In genomic region chr10:110857265-110858158, GRCh38 we compare ENCODE assay signal across 9 cellular contexts. TPM values are rescaled to one million over a fixed set of nuclear protein-coding genes. Genes with fewer than 3 reads are reported as not detected.
DNase-seq lines count a peak whose midpoint lies in the region; ATAC-seq and TF ChIP-seq lines count a peak whose summit lies in the region.
"Had no signal": no experiment of that assay in that cellular context is flagged by ENCODE, and none has a peak within 500 bp of the region (broad histone marks: within the 10 kb centered on the region; RNA-seq: fewer than 3 reads in every experiment).

No MANE protein-coding gene starts in this region.

- H3K4me3 ChIP-seq in CD8-positive, alpha-beta memory T cell (ENCODE audit: low read length), result peak overlapping the region; percentile 23
- H3K4me3 ChIP-seq in breast epithelium, result no peak overlapping the region
- no peak overlapping the region for H3K4me3 ChIP-seq in muscle layer of duodenum (ENCODE audit: low read depth in 1 of 2, low read length in 2 of 2)

- H3K36me3 Mint-ChIP-seq in CD8-positive, alpha-beta memory T cell, result peaks cover 0 to 1% (median 0%) of the 10 kb centered on the region in 3 donors

- peak overlapping the region; percentile 82 to 98 (median 90) for H3K27ac Mint-ChIP-seq in CD8-positive, alpha-beta memory T cell

- no peaks in the 10 kb centered on the region for H3K27me3 ChIP-seq in CD8-positive, alpha-beta memory T cell (ENCODE audit: insufficient read depth, low read length, poor library complexity, severe bottlenecking)
- H3K27me3 ChIP-seq in breast epithelium (no peaks in the 10 kb centered on the region), muscle layer of duodenum (ENCODE audit: low read depth, low read length) (no peaks in the 10 kb centered on the region)

- ATAC-seq in GM21619 (IDR thresholded peaks at IDR 0.05; ENCODE audit: unreplicated experiment), result peak; percentile 23
- ATAC-seq in HG02885 (IDR thresholded peaks at IDR 0.05; ENCODE audit: poor library complexity, unreplicated experiment), result no peak
- no peak for ATAC-seq in GM21723 (IDR thresholded peaks at IDR 0.05; ENCODE audit: unreplicated experiment)
- ATAC-seq: HCT116 had no signal

- no peak for TF ChIP-seq CTCF in breast epithelium (IDR thresholded peaks at IDR 0.05)

- H3K9me3 Mint-ChIP-seq in CD8-positive, alpha-beta memory T cell, result no peaks in the 10 kb centered on the region

- H3K27ac ChIP-seq in CD8-positive, alpha-beta memory T cell (ENCODE audit: low read depth, low read length), result no peak overlapping the region
- H3K27ac ChIP-seq in breast epithelium (peak overlapping the region; percentile 77 to 85), muscle layer of duodenum (ENCODE audit: low read length) (peak overlapping the region; percentile 67)

- TF ChIP-seq POLR2A in breast epithelium (IDR thresholded peaks at IDR 0.05), result no peak

- peak overlapping the region; percentile 37 to 79 (median 57) for H3K4me3 Mint-ChIP-seq in CD8-positive, alpha-beta memory T cell

- no peaks in the 10 kb centered on the region for H3K9me3 ChIP-seq in CD8-positive, alpha-beta memory T cell (ENCODE audit: low read length)
- H3K9me3 ChIP-seq in breast epithelium (no peaks in the 10 kb centered on the region), muscle layer of duodenum (ENCODE audit: control insufficient read depth in 1 of 2, low read length in 2 of 2) (no peaks in the 10 kb centered on the region)

- peak in 1 of 5 donors; percentile 24 for DNase-seq in CD8-positive, alpha-beta memory T cell
- DNase-seq in NCI-H2196 (lab: John Stamatoyannopoulos, UW; ENCODE audit: unreplicated experiment) (peak; percentile 43), breast epithelium (ENCODE audit: low spot score in 2 of 2) (no peak), AG08395 (ENCODE audit: low spot score) (no peak)

- intact Hi-C loops in breast epithelium (cut with DNase I; ENCODE audit: low total_unique reads), result no loop called here

- CTCF ChIA-PET in CD8-positive, alpha-beta memory T cell (lab: Charles Lee), result interaction anchor here (0.9 to 2.2 kb wide), 12 partner anchors 7 to 111 kb away, joined by 3 to 11 read pairs (median 5); partner anchors contain the start of gene PDCD4

- POLR2A ChIA-PET in CD8-positive, alpha-beta memory T cell (lab: Charles Lee), result interaction anchor here (1.0 to 5.3 kb wide), 3 partner anchors 15 to 54 kb away, joined by 3 to 54 read pairs (median 8); partner anchors contain the start of gene PDCD4

- no peaks in the 10 kb centered on the region for H3K27me3 Mint-ChIP-seq in CD8-positive, alpha-beta memory T cell

- H3K4me1 ChIP-seq in CD8-positive, alpha-beta memory T cell (ENCODE audit: insufficient read depth, low read length), result peaks cover 90% of the 10 kb centered on the region
- H3K4me1 ChIP-seq in breast epithelium (peaks cover 8 to 23% of the 10 kb centered on the region in 2 donors), muscle layer of duodenum (ENCODE audit: control insufficient read depth in 1 of 2, insufficient read depth in 2 of 2, low read length in 2 of 2) (peaks cover 11 to 17% of the 10 kb centered on the region in 2 donors)

- no peaks in the 10 kb centered on the region for H3K36me3 ChIP-seq in CD8-positive, alpha-beta memory T cell (ENCODE audit: insufficient read depth, low read length)
- no peaks in the 10 kb centered on the region for H3K36me3 ChIP-seq in breast epithelium
- H3K36me3 ChIP-seq in muscle layer of duodenum (ENCODE audit: control insufficient read depth in 1 of 2, insufficient read depth in 2 of 2, low read length in 2 of 2), result no peaks in the 10 kb centered on the region

- H3K4me1 Mint-ChIP-seq in CD8-positive, alpha-beta memory T cell, result peaks cover 86 to 91% (median 90%) of the 10 kb centered on the region in 3 donors

RNA-seq across cellular contexts. Expression of gene PDCD4, which starts 14.2 kb away (rescaled TPM):
- total RNA-seq in CD8-positive, alpha-beta memory T cell, result 10 to 100 TPM; 88.4 to 96.1 TPM
- polyA plus RNA-seq in CD8-positive, alpha-beta memory T cell, result 540 TPM
- 100 to 1,000 TPM; 101 to 319 (median 161) TPM for total RNA-seq in breast epithelium
